Comparison of ENCODE assay signal across 16 cellular contexts in genomic region chr13:60765700-60766411, GRCh38.
DNase-seq lines count a peak whose midpoint lies in the region; ATAC-seq and TF ChIP-seq lines count a peak whose summit lies in the region.
"Had no signal": no experiment of that assay in that cellular context is flagged by ENCODE, and none has a peak within 500 bp of the region (broad histone marks: within the 10 kb centered on the region; RNA-seq: fewer than 3 reads in every experiment).

No MANE protein-coding gene starts in this region.

- WGBS in mesodermal cell (ENCODE audit: insufficient coverage in 2 of 2), 2 experiments = 92 to 100% methylated on average over 2 of the region's 5 CpGs
- WGBS in testis, 2 donors = 66 to 69% methylated on average over 5 of the region's 5 CpGs

- TF ChIP-seq POLR2A in testis (IDR thresholded peaks at IDR 0.05) = no peak

- peak; percentile 83 for ATAC-seq in Right ventricle myocardium inferior
- peak; percentile 93 for ATAC-seq in Right ventricle myocardium superior (ENCODE audit: poor library complexity)
- ATAC-seq: K562; naive thymus-derived CD4-positive, alpha-beta T cell had no signal

- H3K9me3 ChIP-seq in mesodermal cell (ENCODE audit: control insufficient read depth, low read length) (no peaks in the 10 kb centered on the region), testis (no peaks in the 10 kb centered on the region)
- H3K9me3 ChIP-seq: colonic mucosa, transverse colon had no signal

- DNase-seq in Right ventricle myocardium inferior (ENCODE audit: missing footprints) (no peak), cardiac septum (ENCODE audit: low spot score) (no peak), Right ventricle myocardium superior (no peak), SKM-1 treated with dmso at 0.1 percent for 144 hours (lab: John Stamatoyannopoulos, UW; ENCODE audit: unreplicated experiment) (no peak), NCI-H1417 (lab: John Stamatoyannopoulos, UW) (no peak), testis (no peak)
- DNase-seq in stimulated activated CD4-positive, alpha-beta T cell treated with anti-CD3 and anti-CD28 coated beads, Interleukin-12 subunit alpha, Interleukin-12 subunit beta, amount 100 ng/mL, for 4 hours = no peak
- DNase-seq: activated naive CD4-positive, alpha-beta T cell treated with anti-CD3 and anti-CD28 coated beads, Interleukin-2, amount 10 ng/mL, durations not matched to agents 7 days and 5 days; colonic mucosa; immature natural killer cell; naive thymus-derived CD4-positive, alpha-beta T cell; NCI-H1417 treated with DMSO at 0.1 percent for 48 hours; NCI-H510A; transverse colon had no signal

- H3K27ac ChIP-seq in mesodermal cell (ENCODE audit: low read depth, low read length, severe bottlenecking) (peak overlapping the region; percentile 86), testis (no peak overlapping the region)
- H3K27ac ChIP-seq: colonic mucosa, transverse colon had no signal

- no peaks in the 10 kb centered on the region for H3K36me3 ChIP-seq in mesodermal cell (ENCODE audit: control insufficient read depth, insufficient read depth, low read length)
- H3K36me3 ChIP-seq in testis (ENCODE audit: low read depth, missing control alignments) = no peaks in the 10 kb centered on the region
- H3K36me3 ChIP-seq: colonic mucosa, transverse colon had no signal

- H3K4me3 ChIP-seq in mesodermal cell (ENCODE audit: extremely low read depth, insufficient read depth, low read length, poor library complexity, severe bottlenecking) (no peak overlapping the region), testis (no peak overlapping the region)
- H3K4me3 ChIP-seq: colonic mucosa, K562, transverse colon had no signal

- TF ChIP-seq CTCF in testis (IDR thresholded peaks at IDR 0.05) = no peak

- intact Hi-C loops in Right ventricle myocardium inferior (cut with DNase I) = no loop called here
- intact Hi-C loops in cardiac septum (cut with DNase I) = no loop called here
- intact Hi-C loops in Right ventricle myocardium superior (cut with DNase I) = no loop called here
- intact Hi-C loops in testis (cut with DNase I; ENCODE audit: low total_unique reads) = no loop called here

- no peaks in the 10 kb centered on the region for H3K27me3 ChIP-seq in testis
- H3K27me3 ChIP-seq: colonic mucosa, transverse colon had no signal

- peaks cover 13% of the 10 kb centered on the region for H3K4me1 ChIP-seq in mesodermal cell (ENCODE audit: control insufficient read depth, insufficient read depth, low read length, poor library complexity, severe bottlenecking)
- no peaks in the 10 kb centered on the region for H3K4me1 ChIP-seq in testis
- H3K4me1 ChIP-seq: colonic mucosa, transverse colon had no signal
